Comparison of ENCODE assay signal across 1 cellular context in genomic region chr14:72607386-72608125, GRCh38.
TF ChIP-seq lines count a peak whose summit lies in the region.

No MANE protein-coding gene starts in this region.

TF ChIP-seq in SK-N-SH, 30 proteins besides CTCF, POLR2A, EP300 and RAD21 (continued from another document):
- TF ChIP-seq, protein P1, sequence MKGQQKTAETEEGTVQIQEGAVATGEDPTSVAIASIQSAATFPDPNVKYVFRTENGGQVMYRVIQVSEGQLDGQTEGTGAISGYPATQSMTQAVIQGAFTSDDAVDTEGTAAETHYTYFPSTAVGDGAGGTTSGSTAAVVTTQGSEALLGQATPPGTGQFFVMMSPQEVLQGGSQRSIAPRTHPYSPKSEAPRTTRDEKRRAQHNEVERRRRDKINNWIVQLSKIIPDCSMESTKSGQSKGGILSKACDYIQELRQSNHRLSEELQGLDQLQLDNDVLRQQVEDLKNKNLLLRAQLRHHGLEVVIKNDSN (IDR thresholded peaks at IDR 0.05; ENCODE audit: borderline replicate concordance, low read depth): no peak
- no peak for TF ChIP-seq IRF3 (IDR thresholded peaks at IDR 0.05; ENCODE audit: low read depth, low read length)
- no peak for TF ChIP-seq ZBTB33 (IDR thresholded peaks at IDR 0.05; ENCODE audit: borderline replicate concordance, low read depth)
- TF ChIP-seq NFIC (IDR thresholded peaks at IDR 0.05; ENCODE audit: borderline replicate concordance): no peak
- no peak for TF ChIP-seq MXI1 (IDR thresholded peaks at IDR 0.05; ENCODE audit: low read depth, low read length)
